ENCODE assay signal across 13 cellular contexts in genomic region chr2:105129722-105130232, GRCh38.
DNase-seq lines count a peak whose midpoint lies in the region; ATAC-seq, FAIRE-seq and TF ChIP-seq lines count a peak whose summit lies in the region.
"Had no signal": no experiment of that assay in that cellular context is flagged by ENCODE, and none has a peak within 500 bp of the region (broad histone marks: within the 10 kb centered on the region; RNA-seq: fewer than 3 reads in every experiment).

No MANE protein-coding gene starts in this region.

- no peaks in the 10 kb centered on the region for H3K4me1 Mint-ChIP-seq in HFFc6 (ENCODE audit: low read depth)
- H3K4me1 Mint-ChIP-seq: activated naive CD8-positive, alpha-beta T cell treated with anti-CD3 and anti-CD28 coated beads, Interleukin-2, amount 10 ng/mL, durations not matched to agents 7 days and 5 days had no signal

- H3K27me3 Mint-ChIP-seq in HFFc6 (ENCODE audit: insufficient read depth): peaks cover 18% of the 10 kb centered on the region

- H3K27ac Mint-ChIP-seq in HFFc6: no peak overlapping the region
- H3K27ac Mint-ChIP-seq: activated naive CD8-positive, alpha-beta T cell treated with anti-CD3 and anti-CD28 coated beads, Interleukin-2, amount 10 ng/mL, durations not matched to agents 7 days and 5 days; H9 had no signal

- no peaks in the 10 kb centered on the region for H3K36me3 Mint-ChIP-seq in HFFc6 (ENCODE audit: low read depth)
- H3K36me3 Mint-ChIP-seq: activated naive CD8-positive, alpha-beta T cell treated with anti-CD3 and anti-CD28 coated beads, Interleukin-2, amount 10 ng/mL, durations not matched to agents 7 days and 5 days had no signal

- no peak for TF ChIP-seq CTCF in HFFc6 (IDR thresholded peaks at IDR 0.05)

- no peaks in the 10 kb centered on the region for H3K9me3 Mint-ChIP-seq in HFFc6
- H3K9me3 Mint-ChIP-seq: activated naive CD8-positive, alpha-beta T cell treated with anti-CD3 and anti-CD28 coated beads, Interleukin-2, amount 10 ng/mL, durations not matched to agents 7 days and 5 days had no signal

- intact Hi-C loops in posterior vena cava (cut with DNase I): no loop called here

- FAIRE-seq in RCC 7860 (lab: Jason Lieb, UNC): no peak
- FAIRE-seq: TTC549 had no signal

- no peak overlapping the region for H3K4me3 Mint-ChIP-seq in HFFc6
- H3K4me3 Mint-ChIP-seq: activated naive CD8-positive, alpha-beta T cell treated with anti-CD3 and anti-CD28 coated beads, Interleukin-2, amount 10 ng/mL, durations not matched to agents 7 days and 5 days; H9 had no signal

- ATAC-seq in GM18867 (IDR thresholded peaks at IDR 0.05; ENCODE audit: unreplicated experiment) (peak; percentile 97), GM21825 (IDR thresholded peaks at IDR 0.05; ENCODE audit: unreplicated experiment) (peak; percentile 90), HG03457 (IDR thresholded peaks at IDR 0.05; ENCODE audit: unreplicated experiment) (peak; percentile 92)

- DNase-seq in ecto neural progenitor cell (ENCODE audit: low spot score) (peak; percentile 9), HFFc6 (no peak), posterior vena cava (ENCODE audit: low spot score) (no peak), RCC 7860 (ENCODE audit: low spot score) (no peak)
- DNase-seq in activated CD4-positive, alpha-beta T cell treated with anti-CD3 and anti-CD28 coated beads, Interleukin-2, amount 50 U/mL, for 48 hours: no peak
- DNase-seq: activated naive CD8-positive, alpha-beta T cell treated with anti-CD3 and anti-CD28 coated beads, Interleukin-2, amount 10 ng/mL, durations not matched to agents 7 days and 5 days; esophagus squamous epithelium; H9; NCI-H2171 had no signal
